Comparison of ENCODE assay signal across 9 cellular contexts in the genomic region with DNA sequence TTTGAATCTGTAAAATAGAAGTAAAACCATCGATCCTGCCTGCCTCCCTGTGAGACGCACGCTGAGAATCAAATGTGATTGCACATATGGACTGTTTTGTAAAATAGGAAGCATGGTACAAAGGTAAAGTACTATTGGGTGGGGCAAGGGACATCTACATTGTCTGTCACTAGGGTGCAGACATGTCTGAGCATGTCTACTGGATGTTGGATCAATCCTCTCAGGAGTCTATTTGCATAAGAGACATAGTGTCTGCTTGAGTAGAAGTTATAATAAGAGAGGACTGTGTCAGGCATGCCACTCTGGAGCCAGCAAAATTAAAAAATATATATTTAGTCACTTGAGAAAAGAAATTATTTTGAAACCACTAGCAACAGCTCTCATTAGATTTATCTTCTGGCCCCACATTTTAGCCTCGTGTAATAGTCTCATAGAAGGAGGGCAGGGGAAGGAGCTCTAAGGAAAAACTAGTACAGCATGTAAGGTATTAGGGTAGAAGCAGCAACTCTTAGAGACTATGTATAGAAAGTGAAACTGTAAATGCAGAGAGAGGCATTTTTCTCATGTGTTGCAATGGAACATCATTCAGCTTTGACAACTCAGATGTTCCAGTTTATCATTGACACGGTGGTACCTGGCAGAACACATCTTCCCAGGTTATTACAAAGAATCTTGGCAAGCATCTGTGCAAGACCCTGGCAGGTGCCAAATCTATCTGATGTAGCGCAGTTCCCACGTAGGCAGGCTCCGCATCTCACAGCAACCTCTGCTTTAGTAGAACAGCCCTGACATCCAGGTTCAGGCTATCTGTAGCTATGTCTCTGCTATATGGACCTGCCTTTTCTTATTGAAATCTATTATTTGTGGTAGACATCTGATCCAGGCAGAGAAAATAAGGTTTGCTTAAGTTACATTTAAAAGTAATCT.
DNase-seq lines count a peak whose midpoint lies in the region; ATAC-seq and TF ChIP-seq lines count a peak whose summit lies in the region.
"Had no signal": no experiment of that assay in that cellular context is flagged by ENCODE, and none has a peak within 500 bp of the region (broad histone marks: within the 10 kb centered on the region; RNA-seq: fewer than 3 reads in every experiment).

No MANE protein-coding gene starts in this region.

- H3K4me2 ChIP-seq in osteoblast (ENCODE audit: insufficient read depth, low read length) = no peak overlapping the region

- no peak overlapping the region for H2AFZ ChIP-seq in osteoblast (ENCODE audit: low read length)

- peak; percentile 75 for ATAC-seq in HG03095 (IDR thresholded peaks at IDR 0.05; ENCODE audit: unreplicated experiment)

- no peaks in the 10 kb centered on the region for H3K4me1 ChIP-seq in sigmoid colon
- no peaks in the 10 kb centered on the region for H3K4me1 ChIP-seq in osteoblast (ENCODE audit: insufficient read depth, low read length)

- H3K36me3 ChIP-seq in sigmoid colon (no peaks in the 10 kb centered on the region), osteoblast (ENCODE audit: insufficient read depth, low read length) (no peaks in the 10 kb centered on the region)

- H3K9me3 ChIP-seq in sigmoid colon = no peaks in the 10 kb centered on the region
- H3K9me3 ChIP-seq in osteoblast (ENCODE audit: low read depth, low read length) = no peaks in the 10 kb centered on the region

- TF ChIP-seq EP300 in sigmoid colon (IDR thresholded peaks at IDR 0.05) = no peak

- TF ChIP-seq CTCF in sigmoid colon (IDR thresholded peaks at IDR 0.05) (no peak), osteoblast (IDR thresholded peaks at IDR 0.05; ENCODE audit: extremely low read depth, low read depth, low read length) (no peak)

- intact Hi-C loops in sigmoid colon (cut with DNase I) = no loop called here

- H3K4me3 ChIP-seq in sigmoid colon (no peak overlapping the region), osteoblast (ENCODE audit: insufficient read depth, low read length) (no peak overlapping the region)

- WGBS in sigmoid colon, 2 donors = 82 to 89% methylated on average over 8 of the region's 8 CpGs

- H4K20me1 ChIP-seq in osteoblast (ENCODE audit: insufficient read depth, low read length) = no peaks in the 10 kb centered on the region

- H3K27ac ChIP-seq in sigmoid colon (no peak overlapping the region), osteoblast (ENCODE audit: low read depth, low read length) (no peak overlapping the region)

- DNase-seq in DMS79 treated with DMSO at 0.1 percent for 48 hours (lab: John Stamatoyannopoulos, UW) (peak; percentile 47), DMS79 (lab: John Stamatoyannopoulos, UW) (no peak), NCI-H2227 treated with DMSO at 0.1 percent for 48 hours (lab: John Stamatoyannopoulos, UW) (peak; percentile 39), sigmoid colon (peak; percentile 58), middle frontal gyrus (ENCODE audit: extremely low spot score, low spot score) (no peak), osteoblast (ENCODE audit: insufficient read length, low spot score, missing footprints) (no peak), globus pallidus (ENCODE audit: low spot score) (no peak)
- DNase-seq: activated naive CD8-positive, alpha-beta T cell treated with anti-CD3 and anti-CD28 coated beads, Interleukin-2, amount 10 ng/mL, durations not matched to agents 7 days and 5 days had no signal

- H3K27me3 ChIP-seq in sigmoid colon = no peaks in the 10 kb centered on the region
- H3K27me3 ChIP-seq in osteoblast (ENCODE audit: insufficient read depth, low read length) = no peaks in the 10 kb centered on the region

- TF ChIP-seq POLR2A in sigmoid colon (IDR thresholded peaks at IDR 0.05) = no peak

- H3K79me2 ChIP-seq in osteoblast (ENCODE audit: insufficient read depth, low read length) = no peaks in the 10 kb centered on the region

Comparison
In these comparisons a context has a peak if more than half of its experiments do, and no peak if none do; other contexts are left out.
1. DNase-seq: peak in DMS79 treated with DMSO at 0.1 percent for 48 hours (single experiment), NCI-H2227 treated with DMSO at 0.1 percent for 48 hours (single experiment) and sigmoid colon (single experiment); none in DMS79 (single experiment), middle frontal gyrus (single experiment), osteoblast (single experiment) and globus pallidus (single experiment).